8 cellular contexts compared by ENCODE assay signal in genomic region chr6:108260126-108260808, GRCh38. TPM values are rescaled to one million over a fixed set of nuclear protein-coding genes. Genes with fewer than 3 reads are reported as not detected.
A peak's percentile ranks its signal among the peaks of the same experiment; 100 is the strongest.
DNase-seq lines count a peak whose midpoint lies in the region; ATAC-seq and FAIRE-seq lines count a peak whose summit lies in the region.

No MANE protein-coding gene starts in this region.

- no peaks in the 10 kb centered on the region for H3K9me3 ChIP-seq in small intestine (ENCODE audit: control insufficient read depth, low read depth)

- peak; percentile 1 for ATAC-seq in GM19463 (IDR thresholded peaks at IDR 0.05; ENCODE audit: unreplicated experiment)

- H3K27me3 ChIP-seq in small intestine (ENCODE audit: control insufficient read depth in 2 of 2, insufficient read depth in 2 of 2, low read length in 2 of 2) = no peaks in the 10 kb centered on the region

- 1% methylated on average over 26 to 29 of the region's 29 CpGs for WGBS in small intestine, 3 donors

- H3K4me1 ChIP-seq in small intestine (ENCODE audit: control insufficient read depth in 2 of 2, insufficient read depth in 1 of 2, low read depth in 1 of 2, low read length in 1 of 2) = peaks cover 0 to under 1% of the 10 kb centered on the region in 2 donors

- DNase-seq in COLO668 (lab: John Stamatoyannopoulos, UW; ENCODE audit: unreplicated experiment) (peak; percentile 25), HUDEP-2 (lab: John Stamatoyannopoulos, UW; ENCODE audit: unreplicated experiment in 76 of 76) (peak in 74 of 76 experiments; percentile 35 to 88 (median 71)), SW 1271 (lab: John Stamatoyannopoulos, UW) (peak; percentile 22 to 32), caudate nucleus (lab: John Stamatoyannopoulos, UW) (peak in 51 of 61 donors; percentile 3 to 84 (median 54)), inferior parietal cortex (ENCODE audit: extremely low spot score) (peak; percentile 60), small intestine (peak; percentile 61), amniotic stem cell (lab: John Stamatoyannopoulos, UW) (no peak)

- FAIRE-seq in small intestine (lab: Jason Lieb, UNC) = no peak

- H3K36me3 ChIP-seq in small intestine (ENCODE audit: control insufficient read depth in 2 of 2, insufficient read depth in 2 of 2, low read length in 2 of 2) = no peaks in the 10 kb centered on the region

- H3K27ac ChIP-seq in caudate nucleus (ENCODE audit: low read depth, low read length) (peak overlapping the region; percentile 98), small intestine (ENCODE audit: low read depth in 1 of 2, low read length in 1 of 2) (peak overlapping the region; percentile 87 to 93)

- H3K4me3 ChIP-seq in small intestine (ENCODE audit: low read depth in 1 of 2, low read length in 2 of 2) = peak overlapping the region; percentile 95 to 98

RNA-seq across cellular contexts. Expression of gene SNX3, which starts 0.6 kb away (rescaled TPM):
- 100 to 1,000 TPM; 140 to 221 (median 196) TPM for polyA plus RNA-seq in small intestine

RNA-seq across cellular contexts. Expression of gene AFG1L, which starts 34.6 kb away (rescaled TPM):
- polyA plus RNA-seq in small intestine = 1 to 10 TPM; 2.2 to 4.9 (median 2.2) TPM
